Comparison of ENCODE assay signal across 15 cellular contexts in genomic region chr22:31567196-31567595, GRCh38.
"Had no signal": no experiment of that assay in that cellular context is flagged by ENCODE, and none has a peak within 500 bp of the region (broad histone marks: within the 10 kb centered on the region; RNA-seq: fewer than 3 reads in every experiment).

No MANE protein-coding gene starts in this region.

- DNase-seq: activated naive CD4-positive, alpha-beta T cell treated with anti-CD3 and anti-CD28 coated beads for 36 hours; effector memory CD4-positive, alpha-beta T cell; esophagus squamous epithelium; lower lobe of right lung; naive thymus-derived CD8-positive, alpha-beta T cell; spleen; stimulated activated CD4-positive, alpha-beta T cell treated with anti-CD3 and anti-CD28 coated beads, Interleukin-4, amount 100 ng/mL, for 4 hours; stimulated activated naive CD4-positive, alpha-beta T cell treated with Interleukin-2 at 50 U/mL for 16 hours; transverse colon; uterus had no signal

- H3K9me3 ChIP-seq: ascending aorta, esophagus squamous epithelium, lower lobe of right lung, spleen, transverse colon, uterus had no signal

- H3K27ac ChIP-seq: ascending aorta, esophagus squamous epithelium, lower lobe of right lung, SK-N-MC, spleen, transverse colon, uterus had no signal

- H3K27ac Mint-ChIP-seq: activated naive CD4-positive, alpha-beta T cell treated with anti-CD3 and anti-CD28 coated beads for 36 hours; dendritic cell treated with granulocyte-macrophage colony-stimulating factor and Interleukin-4, amounts not matched to agents 40 ng/mL and 50 ng/mL, for 4 days; T-helper 2 cell treated with Interferon-gamma antibody and Interleukin-4, amounts not matched to agents 5 μg/mL and 100 μg/mL, for 36 hours had no signal

- H3K9me3 Mint-ChIP-seq: activated naive CD4-positive, alpha-beta T cell treated with anti-CD3 and anti-CD28 coated beads for 36 hours; activated T-helper 17 cell treated with anti-CD3 and anti-CD28 coated beads, Interleukin-2, amount 50 U/mL, for 72 hours; dendritic cell treated with granulocyte-macrophage colony-stimulating factor and Interleukin-4, amounts not matched to agents 40 ng/mL and 50 ng/mL, for 4 days; naive thymus-derived CD8-positive, alpha-beta T cell; T-helper 2 cell treated with Interferon-gamma antibody and Interleukin-4, amounts not matched to agents 5 μg/mL and 100 μg/mL, for 36 hours had no signal

- H3K4me3 Mint-ChIP-seq: activated naive CD4-positive, alpha-beta T cell treated with anti-CD3 and anti-CD28 coated beads for 36 hours; activated T-helper 17 cell treated with anti-CD3 and anti-CD28 coated beads, Interleukin-2, amount 50 U/mL, for 72 hours; dendritic cell treated with granulocyte-macrophage colony-stimulating factor and Interleukin-4, amounts not matched to agents 40 ng/mL and 50 ng/mL, for 4 days; naive thymus-derived CD8-positive, alpha-beta T cell; T-helper 2 cell treated with Interferon-gamma antibody and Interleukin-4, amounts not matched to agents 5 μg/mL and 100 μg/mL, for 36 hours had no signal

- H3K27me3 ChIP-seq: ascending aorta, esophagus squamous epithelium, spleen, transverse colon, uterus had no signal

- ATAC-seq: activated T-helper 17 cell treated with anti-CD3 and anti-CD28 coated beads, Interleukin-2, amount 50 U/mL, for 72 hours; lower lobe of right lung; naive thymus-derived CD8-positive, alpha-beta T cell had no signal

- H3K27me3 Mint-ChIP-seq: activated T-helper 17 cell treated with anti-CD3 and anti-CD28 coated beads, Interleukin-2, amount 50 U/mL, for 72 hours; dendritic cell treated with granulocyte-macrophage colony-stimulating factor and Interleukin-4, amounts not matched to agents 40 ng/mL and 50 ng/mL, for 4 days; naive thymus-derived CD8-positive, alpha-beta T cell had no signal
